Comparison of ENCODE assay signal across 8 cellular contexts in genomic region chr9:83062653-83063527, GRCh38. TPM values are rescaled to one million over a fixed set of nuclear protein-coding genes. Genes with fewer than 3 reads are reported as not detected.
DNase-seq lines count a peak whose midpoint lies in the region; ATAC-seq and TF ChIP-seq lines count a peak whose summit lies in the region.

TSS of gene RASEF (minus strand) at chr9:83063142. CDS start at chr9:83062867, 275 bp downstream.

- ATAC-seq in naive thymus-derived CD4-positive, alpha-beta T cell = no peak
- ATAC-seq in HG03280 (IDR thresholded peaks at IDR 0.05; ENCODE audit: unreplicated experiment) = no peak

- POLR2A ChIA-PET in OCI-LY7 (lab: Charles Lee) = no interaction called here
- POLR2A ChIA-PET in naive thymus-derived CD4-positive, alpha-beta T cell (lab: Charles Lee) = no interaction called here

- peaks cover 72% of the 10 kb centered on the region for H3K27me3 ChIP-seq in endodermal cell (ENCODE audit: control insufficient read depth, insufficient read depth, low read length, poor library complexity, severe bottlenecking)
- peaks cover 59% of the 10 kb centered on the region for H3K27me3 ChIP-seq in neuron (ENCODE audit: insufficient read depth, low read length)
- no peaks in the 10 kb centered on the region for H3K27me3 ChIP-seq in naive thymus-derived CD4-positive, alpha-beta T cell (ENCODE audit: control insufficient read depth in 2 of 2, insufficient read depth in 2 of 2, low read length in 2 of 2)

- H3K27ac ChIP-seq in endodermal cell (ENCODE audit: low read depth, low read length) (no peak within 1 kb of the TSS), OCI-LY7 (ENCODE audit: low read depth, low read length, poor library complexity, severe bottlenecking) (no peak within 1 kb of the TSS)
- H3K27ac ChIP-seq in naive thymus-derived CD4-positive, alpha-beta T cell (ENCODE audit: low read depth, low read length) = no peak within 1 kb of the TSS

- intact Hi-C loops in OCI-LY7 (cut with micrococcal nuclease; ENCODE audit: unreplicated experiment) = no loop called here
- intact Hi-C loops in naive thymus-derived CD4-positive, alpha-beta T cell (cut with micrococcal nuclease) = no loop called here

- DNase-seq in DMS53 (lab: John Stamatoyannopoulos, UW) (peak; percentile 96), NCI-H2171 treated with DMSO at 0.1 percent for 48 hours (lab: John Stamatoyannopoulos, UW) (peak; percentile 68), endodermal cell (peak; percentile 89), OCI-LY7 (ENCODE audit: low spot score) (no peak)
- no peak for DNase-seq in activated CD4-positive, alpha-beta T cell treated with anti-CD3 and anti-CD28 coated beads for 4 hours
- DNase-seq in naive thymus-derived CD4-positive, alpha-beta T cell = no peak

- peak within 1 kb of the TSS; percentile 35 for H3K9ac ChIP-seq in endodermal cell (ENCODE audit: extremely low read depth, low read length, poor library complexity, severe bottlenecking)

- no peaks in the 10 kb centered on the region for H3K4me1 ChIP-seq in endodermal cell (ENCODE audit: control insufficient read depth, insufficient read depth, low read length)
- no peaks in the 10 kb centered on the region for H3K4me1 ChIP-seq in neuron (ENCODE audit: insufficient read depth, low read length)
- H3K4me1 ChIP-seq in OCI-LY7 (ENCODE audit: insufficient read depth, low read length, poor library complexity, severe bottlenecking) = no peaks in the 10 kb centered on the region
- H3K4me1 ChIP-seq in naive thymus-derived CD4-positive, alpha-beta T cell (ENCODE audit: control insufficient read depth in 2 of 2, insufficient read depth in 2 of 2, low read length in 2 of 2) = no peaks in the 10 kb centered on the region

- no peaks in the 10 kb centered on the region for H3K79me2 ChIP-seq in OCI-LY7 (ENCODE audit: insufficient read depth, low read depth, low read length)

- H3K36me3 ChIP-seq in endodermal cell (ENCODE audit: control insufficient read depth, insufficient read depth, low read length) (no peaks in the 10 kb centered on the region), neuron (ENCODE audit: insufficient read depth, low read length) (no peaks in the 10 kb centered on the region), OCI-LY7 (ENCODE audit: insufficient read depth, low read length) (no peaks in the 10 kb centered on the region)
- H3K36me3 ChIP-seq in naive thymus-derived CD4-positive, alpha-beta T cell (ENCODE audit: control insufficient read depth in 2 of 3, insufficient read depth in 3 of 3, low read length in 3 of 3) = no peaks in the 10 kb centered on the region

- no peaks in the 10 kb centered on the region for H3K36me3 Mint-ChIP-seq in endodermal cell (ENCODE audit: low read depth)
- H3K36me3 Mint-ChIP-seq in naive thymus-derived CD4-positive, alpha-beta T cell = peaks cover 0 to 7% (median 0%) of the 10 kb centered on the region in 5 donors

- H2AFZ ChIP-seq in neuron (ENCODE audit: low read depth, low read length) = peak within 1 kb of the TSS; percentile 41
- H2AFZ ChIP-seq in OCI-LY7 (ENCODE audit: low read length) = no peak within 1 kb of the TSS

- H3K4me3 Mint-ChIP-seq in endodermal cell = peak within 1 kb of the TSS; percentile 50
- no peak within 1 kb of the TSS for H3K4me3 Mint-ChIP-seq in naive thymus-derived CD4-positive, alpha-beta T cell

- H3K9me2 ChIP-seq in OCI-LY7 (ENCODE audit: insufficient read depth, low read length) = no peaks in the 10 kb centered on the region

- H3K9me3 ChIP-seq in endodermal cell (ENCODE audit: control insufficient read depth, low read length) (no peaks in the 10 kb centered on the region), neuron (ENCODE audit: low read length) (no peaks in the 10 kb centered on the region), OCI-LY7 (ENCODE audit: low read length) (no peaks in the 10 kb centered on the region)
- H3K9me3 ChIP-seq in naive thymus-derived CD4-positive, alpha-beta T cell (ENCODE audit: control insufficient read depth in 2 of 3, low read length in 3 of 3) = no peaks in the 10 kb centered on the region

- H3K9me3 Mint-ChIP-seq in endodermal cell = no peaks in the 10 kb centered on the region
- H3K9me3 Mint-ChIP-seq in naive thymus-derived CD4-positive, alpha-beta T cell = peaks cover 0 to 25% (median 5%) of the 10 kb centered on the region in 11 donors

- H4K20me1 ChIP-seq in OCI-LY7 (ENCODE audit: insufficient read depth, low read length) = no peaks in the 10 kb centered on the region

- H3K4me1 Mint-ChIP-seq in endodermal cell = no peaks in the 10 kb centered on the region
- no peaks in the 10 kb centered on the region for H3K4me1 Mint-ChIP-seq in naive thymus-derived CD4-positive, alpha-beta T cell

- CTCF ChIA-PET in OCI-LY7 (lab: Charles Lee; ENCODE audit: unreplicated experiment) = no interaction called here
- CTCF ChIA-PET in naive thymus-derived CD4-positive, alpha-beta T cell (lab: Charles Lee) = no interaction called here

- WGBS in endodermal cell (ENCODE audit: insufficient coverage in 1 of 2, insufficient read length in 1 of 2), 2 experiments = 0 to 1% methylated on average over 14 to 98 of the region's 98 CpGs

- TF ChIP-seq CTCF in endodermal cell (conservative IDR thresholded peaks at IDR 0.05) = peak; percentile 58
- no peak for TF ChIP-seq CTCF in OCI-LY7 (conservative IDR thresholded peaks at IDR 0.05; ENCODE audit: low read length)

- H3K4me3 ChIP-seq in endodermal cell (ENCODE audit: low read length) = peak within 1 kb of the TSS; percentile 79
- H3K4me3 ChIP-seq in neuron (ENCODE audit: low read length) = no peak within 1 kb of the TSS
- no peak within 1 kb of the TSS for H3K4me3 ChIP-seq in OCI-LY7 (ENCODE audit: low read depth, low read length, poor library complexity, severe bottlenecking)
- no peak within 1 kb of the TSS for H3K4me3 ChIP-seq in naive thymus-derived CD4-positive, alpha-beta T cell (ENCODE audit: low read length)

- no peak within 1 kb of the TSS for H3K4me2 ChIP-seq in OCI-LY7 (ENCODE audit: low read length)

- H3K27ac Mint-ChIP-seq in endodermal cell = no peak within 1 kb of the TSS
- H3K27ac Mint-ChIP-seq in naive thymus-derived CD4-positive, alpha-beta T cell = no peak within 1 kb of the TSS

- peaks cover 77% of the 10 kb centered on the region for H3K27me3 Mint-ChIP-seq in endodermal cell (ENCODE audit: insufficient read depth)
- H3K27me3 Mint-ChIP-seq in naive thymus-derived CD4-positive, alpha-beta T cell = peaks cover 39 to 55% (median 46%) of the 10 kb centered on the region in 5 donors

- no TSS peak for BruUV-seq in OCI-LY7 (replicated peaks; lab: Mats Ljungman, UMichigan)

RNA-seq across cellular contexts. Expression of gene RASEF, which starts in this region (rescaled TPM):
- 1 to 10 TPM; 1.1 to 1.7 TPM for total RNA-seq in endodermal cell
- polyA plus RNA-seq in endodermal cell (2013, experiment 1 of 2) = 0.46 TPM
- polyA plus RNA-seq in endodermal cell (2013, experiment 2 of 2) = 0.37 TPM
- total RNA-seq in OCI-LY7 (2014; rRNA removed; shearing (Covaris generic)) = not detected in 2 replicates
- not detected in 2 replicates for total RNA-seq in OCI-LY7 (2022)
- not detected for total RNA-seq in naive thymus-derived CD4-positive, alpha-beta T cell
- under 1 TPM in 1 of 2 donors, not detected in 1; 0.12 TPM for polyA plus RNA-seq in naive thymus-derived CD4-positive, alpha-beta T cell

Comparison
In these comparisons a context has a peak if more than half of its experiments do, and no peak if none do; other contexts are left out.
1. DNase-seq: peak in DMS53 (single experiment), NCI-H2171 treated with DMSO at 0.1 percent for 48 hours (single experiment) and endodermal cell (single experiment); none in activated CD4-positive, alpha-beta T cell treated with anti-CD3 and anti-CD28 coated beads for 4 hours (0 of 2), OCI-LY7 (single experiment) and naive thymus-derived CD4-positive, alpha-beta T cell (0 of 9).